Comparison of ENCODE assay signal across 1 cellular context in the genomic region with DNA sequence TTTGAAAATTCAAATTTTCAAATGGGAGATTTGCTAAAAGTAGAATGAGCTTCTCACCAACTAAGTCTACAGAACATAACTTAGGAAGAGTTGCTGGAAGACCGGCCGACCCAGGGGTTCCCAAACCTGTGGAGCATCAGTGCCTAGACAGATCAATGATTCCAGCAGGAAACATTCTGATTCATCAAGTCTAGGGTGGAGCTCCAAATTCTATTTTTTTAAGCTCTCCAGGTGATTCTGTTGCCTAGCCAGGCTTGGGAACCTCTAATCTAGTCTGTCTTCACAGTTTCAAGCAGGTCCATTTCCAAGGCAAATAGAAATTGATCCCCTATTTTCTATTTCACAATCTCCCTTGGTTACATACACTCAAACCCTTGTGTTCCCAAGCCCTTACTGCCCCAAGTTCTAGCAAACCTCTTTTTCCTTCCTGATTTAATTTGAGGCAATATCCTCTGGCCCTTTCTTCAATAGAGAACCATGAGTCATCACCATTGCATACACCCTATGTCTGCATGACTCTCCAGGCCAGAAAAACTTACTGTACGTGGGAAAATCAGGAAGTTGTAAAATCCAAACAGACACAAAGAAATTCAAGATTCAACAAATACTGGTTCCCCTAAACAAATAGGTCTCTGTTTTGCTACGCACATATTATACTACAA.
TF ChIP-seq lines count a peak whose summit lies in the region.

No MANE protein-coding gene starts in this region.

TF ChIP-seq in HEK293, 187 proteins besides CTCF, POLR2A, EP300 and RAD21 (continued from another document and continues in another):
- TF ChIP-seq, protein P1, sequence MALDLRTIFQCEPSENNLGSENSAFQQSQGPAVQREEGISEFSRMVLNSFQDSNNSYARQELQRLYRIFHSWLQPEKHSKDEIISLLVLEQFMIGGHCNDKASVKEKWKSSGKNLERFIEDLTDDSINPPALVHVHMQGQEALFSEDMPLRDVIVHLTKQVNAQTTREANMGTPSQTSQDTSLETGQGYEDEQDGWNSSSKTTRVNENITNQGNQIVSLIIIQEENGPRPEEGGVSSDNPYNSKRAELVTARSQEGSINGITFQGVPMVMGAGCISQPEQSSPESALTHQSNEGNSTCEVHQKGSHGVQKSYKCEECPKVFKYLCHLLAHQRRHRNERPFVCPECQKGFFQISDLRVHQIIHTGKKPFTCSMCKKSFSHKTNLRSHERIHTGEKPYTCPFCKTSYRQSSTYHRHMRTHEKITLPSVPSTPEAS (tag by site-specific recombination; IDR thresholded peaks at IDR 0.05), result 0 out of 2 replicates have a peak, but pooled peaks have one; percentile 28
- TF ChIP-seq ZNF169 (tag by site-specific recombination; IDR thresholded peaks at IDR 0.05), result no peak
- TF ChIP-seq BCL11A (tag by site-specific recombination; IDR thresholded peaks at IDR 0.05; ENCODE audit: low read depth), result no peak
- TF ChIP-seq ZNF175 (tag by site-specific recombination; IDR thresholded peaks at IDR 0.05), result no peak
- TF ChIP-seq ZNF624 (tag by site-specific recombination; IDR thresholded peaks at IDR 0.05), result no peak
- no peak for TF ChIP-seq ZNF521 (tag by site-specific recombination; IDR thresholded peaks at IDR 0.05)
- TF ChIP-seq ZNF426 (tag by site-specific recombination; IDR thresholded peaks at IDR 0.05), result no peak
- TF ChIP-seq ZNF350 (tag by site-specific recombination; IDR thresholded peaks at IDR 0.05), result no peak
- TF ChIP-seq ZNF561 (tag by site-specific recombination; IDR thresholded peaks at IDR 0.05; ENCODE audit: borderline replicate concordance), result no peak; the same call in 1 of the 2 replicates
- no peak for TF ChIP-seq ZNF600 (tag by site-specific recombination; IDR thresholded peaks at IDR 0.05)
- no peak for TF ChIP-seq ZNF133 (tag by site-specific recombination; IDR thresholded peaks at IDR 0.05)
- TF ChIP-seq, protein P2, sequence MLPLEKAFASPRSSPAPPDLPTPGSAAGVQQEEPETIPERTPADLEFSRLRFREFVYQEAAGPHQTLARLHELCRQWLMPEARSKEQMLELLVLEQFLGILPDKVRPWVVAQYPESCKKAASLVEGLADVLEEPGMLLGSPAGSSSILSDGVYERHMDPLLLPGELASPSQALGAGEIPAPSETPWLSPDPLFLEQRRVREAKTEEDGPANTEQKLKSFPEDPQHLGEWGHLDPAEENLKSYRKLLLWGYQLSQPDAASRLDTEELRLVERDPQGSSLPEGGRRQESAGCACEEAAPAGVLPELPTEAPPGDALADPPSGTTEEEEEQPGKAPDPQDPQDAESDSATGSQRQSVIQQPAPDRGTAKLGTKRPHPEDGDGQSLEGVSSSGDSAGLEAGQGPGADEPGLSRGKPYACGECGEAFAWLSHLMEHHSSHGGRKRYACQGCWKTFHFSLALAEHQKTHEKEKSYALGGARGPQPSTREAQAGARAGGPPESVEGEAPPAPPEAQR (tag by site-specific recombination; IDR thresholded peaks at IDR 0.05), result no peak
- TF ChIP-seq ZNF366 (tag by site-specific recombination; conservative IDR thresholded peaks at IDR 0.05), result peak; percentile 52
- TF ChIP-seq, protein P3, sequence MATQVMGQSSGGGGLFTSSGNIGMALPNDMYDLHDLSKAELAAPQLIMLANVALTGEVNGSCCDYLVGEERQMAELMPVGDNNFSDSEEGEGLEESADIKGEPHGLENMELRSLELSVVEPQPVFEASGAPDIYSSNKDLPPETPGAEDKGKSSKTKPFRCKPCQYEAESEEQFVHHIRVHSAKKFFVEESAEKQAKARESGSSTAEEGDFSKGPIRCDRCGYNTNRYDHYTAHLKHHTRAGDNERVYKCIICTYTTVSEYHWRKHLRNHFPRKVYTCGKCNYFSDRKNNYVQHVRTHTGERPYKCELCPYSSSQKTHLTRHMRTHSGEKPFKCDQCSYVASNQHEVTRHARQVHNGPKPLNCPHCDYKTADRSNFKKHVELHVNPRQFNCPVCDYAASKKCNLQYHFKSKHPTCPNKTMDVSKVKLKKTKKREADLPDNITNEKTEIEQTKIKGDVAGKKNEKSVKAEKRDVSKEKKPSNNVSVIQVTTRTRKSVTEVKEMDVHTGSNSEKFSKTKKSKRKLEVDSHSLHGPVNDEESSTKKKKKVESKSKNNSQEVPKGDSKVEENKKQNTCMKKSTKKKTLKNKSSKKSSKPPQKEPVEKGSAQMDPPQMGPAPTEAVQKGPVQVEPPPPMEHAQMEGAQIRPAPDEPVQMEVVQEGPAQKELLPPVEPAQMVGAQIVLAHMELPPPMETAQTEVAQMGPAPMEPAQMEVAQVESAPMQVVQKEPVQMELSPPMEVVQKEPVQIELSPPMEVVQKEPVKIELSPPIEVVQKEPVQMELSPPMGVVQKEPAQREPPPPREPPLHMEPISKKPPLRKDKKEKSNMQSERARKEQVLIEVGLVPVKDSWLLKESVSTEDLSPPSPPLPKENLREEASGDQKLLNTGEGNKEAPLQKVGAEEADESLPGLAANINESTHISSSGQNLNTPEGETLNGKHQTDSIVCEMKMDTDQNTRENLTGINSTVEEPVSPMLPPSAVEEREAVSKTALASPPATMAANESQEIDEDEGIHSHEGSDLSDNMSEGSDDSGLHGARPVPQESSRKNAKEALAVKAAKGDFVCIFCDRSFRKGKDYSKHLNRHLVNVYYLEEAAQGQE (tag by site-specific recombination; IDR thresholded peaks at IDR 0.05), result no peak
- no peak for TF ChIP-seq ZIC2 (tag by site-specific recombination; IDR thresholded peaks at IDR 0.05)
- no peak for TF ChIP-seq ZSCAN23 (tag by site-specific recombination; IDR thresholded peaks at IDR 0.05)
- TF ChIP-seq GFI1B (tag by site-specific recombination; IDR thresholded peaks at IDR 0.05), result 0 out of 2 replicates have a peak, but pooled peaks have one; percentile 5
- TF ChIP-seq ZNF16 (tag by site-specific recombination; IDR thresholded peaks at IDR 0.05; ENCODE audit: low read depth), result no peak
- TF ChIP-seq, protein P4, sequence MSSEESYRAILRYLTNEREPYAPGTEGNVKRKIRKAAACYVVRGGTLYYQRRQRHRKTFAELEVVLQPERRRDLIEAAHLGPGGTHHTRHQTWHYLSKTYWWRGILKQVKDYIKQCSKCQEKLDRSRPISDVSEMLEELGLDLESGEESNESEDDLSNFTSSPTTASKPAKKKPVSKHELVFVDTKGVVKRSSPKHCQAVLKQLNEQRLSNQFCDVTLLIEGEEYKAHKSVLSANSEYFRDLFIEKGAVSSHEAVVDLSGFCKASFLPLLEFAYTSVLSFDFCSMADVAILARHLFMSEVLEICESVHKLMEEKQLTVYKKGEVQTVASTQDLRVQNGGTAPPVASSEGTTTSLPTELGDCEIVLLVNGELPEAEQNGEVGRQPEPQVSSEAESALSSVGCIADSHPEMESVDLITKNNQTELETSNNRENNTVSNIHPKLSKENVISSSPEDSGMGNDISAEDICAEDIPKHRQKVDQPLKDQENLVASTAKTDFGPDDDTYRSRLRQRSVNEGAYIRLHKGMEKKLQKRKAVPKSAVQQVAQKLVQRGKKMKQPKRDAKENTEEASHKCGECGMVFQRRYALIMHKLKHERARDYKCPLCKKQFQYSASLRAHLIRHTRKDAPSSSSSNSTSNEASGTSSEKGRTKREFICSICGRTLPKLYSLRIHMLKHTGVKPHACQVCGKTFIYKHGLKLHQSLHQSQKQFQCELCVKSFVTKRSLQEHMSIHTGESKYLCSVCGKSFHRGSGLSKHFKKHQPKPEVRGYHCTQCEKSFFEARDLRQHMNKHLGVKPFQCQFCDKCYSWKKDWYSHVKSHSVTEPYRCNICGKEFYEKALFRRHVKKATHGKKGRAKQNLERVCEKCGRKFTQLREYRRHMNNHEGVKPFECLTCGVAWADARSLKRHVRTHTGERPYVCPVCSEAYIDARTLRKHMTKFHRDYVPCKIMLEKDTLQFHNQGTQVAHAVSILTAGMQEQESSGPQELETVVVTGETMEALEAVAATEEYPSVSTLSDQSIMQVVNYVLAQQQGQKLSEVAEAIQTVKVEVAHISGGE (tag by site-specific recombination; conservative IDR thresholded peaks at IDR 0.05; ENCODE audit: low read depth), result no peak
- no peak for TF ChIP-seq ZBTB7A (tag by site-specific recombination; IDR thresholded peaks at IDR 0.05; ENCODE audit: low read depth)
- TF ChIP-seq, protein P5, sequence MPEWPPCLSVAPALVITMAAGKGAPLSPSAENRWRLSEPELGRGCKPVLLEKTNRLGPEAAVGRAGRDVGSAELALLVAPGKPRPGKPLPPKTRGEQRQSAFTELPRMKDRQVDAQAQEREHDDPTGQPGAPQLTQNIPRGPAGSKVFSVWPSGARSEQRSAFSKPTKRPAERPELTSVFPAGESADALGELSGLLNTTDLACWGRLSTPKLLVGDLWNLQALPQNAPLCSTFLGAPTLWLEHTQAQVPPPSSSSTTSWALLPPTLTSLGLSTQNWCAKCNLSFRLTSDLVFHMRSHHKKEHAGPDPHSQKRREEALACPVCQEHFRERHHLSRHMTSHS (tag by site-specific recombination; IDR thresholded peaks at IDR 0.05), result no peak
- no peak for TF ChIP-seq ZBTB8A (tag by site-specific recombination; IDR thresholded peaks at IDR 0.05)
- TF ChIP-seq ZNF530 (tag by site-specific recombination; IDR thresholded peaks at IDR 0.05; ENCODE audit: low read depth), result no peak
- TF ChIP-seq ZNF19 (tag by site-specific recombination; IDR thresholded peaks at IDR 0.05; ENCODE audit: low read depth), result no peak
- TF ChIP-seq, protein P6, sequence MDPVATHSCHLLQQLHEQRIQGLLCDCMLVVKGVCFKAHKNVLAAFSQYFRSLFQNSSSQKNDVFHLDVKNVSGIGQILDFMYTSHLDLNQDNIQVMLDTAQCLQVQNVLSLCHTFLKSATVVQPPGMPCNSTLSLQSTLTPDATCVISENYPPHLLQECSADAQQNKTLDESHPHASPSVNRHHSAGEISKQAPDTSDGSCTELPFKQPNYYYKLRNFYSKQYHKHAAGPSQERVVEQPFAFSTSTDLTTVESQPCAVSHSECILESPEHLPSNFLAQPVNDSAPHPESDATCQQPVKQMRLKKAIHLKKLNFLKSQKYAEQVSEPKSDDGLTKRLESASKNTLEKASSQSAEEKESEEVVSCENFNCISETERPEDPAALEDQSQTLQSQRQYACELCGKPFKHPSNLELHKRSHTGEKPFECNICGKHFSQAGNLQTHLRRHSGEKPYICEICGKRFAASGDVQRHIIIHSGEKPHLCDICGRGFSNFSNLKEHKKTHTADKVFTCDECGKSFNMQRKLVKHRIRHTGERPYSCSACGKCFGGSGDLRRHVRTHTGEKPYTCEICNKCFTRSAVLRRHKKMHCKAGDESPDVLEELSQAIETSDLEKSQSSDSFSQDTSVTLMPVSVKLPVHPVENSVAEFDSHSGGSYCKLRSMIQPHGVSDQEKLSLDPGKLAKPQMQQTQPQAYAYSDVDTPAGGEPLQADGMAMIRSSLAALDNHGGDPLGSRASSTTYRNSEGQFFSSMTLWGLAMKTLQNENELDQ (tag by site-specific recombination; IDR thresholded peaks at IDR 0.05; ENCODE audit: low read depth), result no peak
- TF ChIP-seq OSR2 (tag by site-specific recombination; IDR thresholded peaks at IDR 0.05), result peak; percentile 45; the same call in 1 of the 2 replicates
- TF ChIP-seq KLF1 (tag by site-specific recombination; IDR thresholded peaks at IDR 0.05), result no peak
- no peak for TF ChIP-seq KLF9 (tag by site-specific recombination; IDR thresholded peaks at IDR 0.05; ENCODE audit: low read depth)
- TF ChIP-seq, protein P7, sequence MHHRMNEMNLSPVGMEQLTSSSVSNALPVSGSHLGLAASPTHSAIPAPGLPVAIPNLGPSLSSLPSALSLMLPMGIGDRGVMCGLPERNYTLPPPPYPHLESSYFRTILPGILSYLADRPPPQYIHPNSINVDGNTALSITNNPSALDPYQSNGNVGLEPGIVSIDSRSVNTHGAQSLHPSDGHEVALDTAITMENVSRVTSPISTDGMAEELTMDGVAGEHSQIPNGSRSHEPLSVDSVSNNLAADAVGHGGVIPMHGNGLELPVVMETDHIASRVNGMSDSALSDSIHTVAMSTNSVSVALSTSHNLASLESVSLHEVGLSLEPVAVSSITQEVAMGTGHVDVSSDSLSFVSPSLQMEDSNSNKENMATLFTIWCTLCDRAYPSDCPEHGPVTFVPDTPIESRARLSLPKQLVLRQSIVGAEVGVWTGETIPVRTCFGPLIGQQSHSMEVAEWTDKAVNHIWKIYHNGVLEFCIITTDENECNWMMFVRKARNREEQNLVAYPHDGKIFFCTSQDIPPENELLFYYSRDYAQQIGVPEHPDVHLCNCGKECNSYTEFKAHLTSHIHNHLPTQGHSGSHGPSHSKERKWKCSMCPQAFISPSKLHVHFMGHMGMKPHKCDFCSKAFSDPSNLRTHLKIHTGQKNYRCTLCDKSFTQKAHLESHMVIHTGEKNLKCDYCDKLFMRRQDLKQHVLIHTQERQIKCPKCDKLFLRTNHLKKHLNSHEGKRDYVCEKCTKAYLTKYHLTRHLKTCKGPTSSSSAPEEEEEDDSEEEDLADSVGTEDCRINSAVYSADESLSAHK (tag by site-specific recombination; IDR thresholded peaks at IDR 0.05), result peak; percentile 18; the same call in 1 of the 2 replicates
- TF ChIP-seq EGR2 (tag by site-specific recombination; IDR thresholded peaks at IDR 0.05; ENCODE audit: low read depth), result no peak
- TF ChIP-seq ZNF248 (tag by site-specific recombination; IDR thresholded peaks at IDR 0.05), result no peak
- no peak for TF ChIP-seq ZNF37A (tag by site-specific recombination; IDR thresholded peaks at IDR 0.05)
- no peak for TF ChIP-seq KLF10 (tag by site-specific recombination; IDR thresholded peaks at IDR 0.05)
- TF ChIP-seq, protein P8, sequence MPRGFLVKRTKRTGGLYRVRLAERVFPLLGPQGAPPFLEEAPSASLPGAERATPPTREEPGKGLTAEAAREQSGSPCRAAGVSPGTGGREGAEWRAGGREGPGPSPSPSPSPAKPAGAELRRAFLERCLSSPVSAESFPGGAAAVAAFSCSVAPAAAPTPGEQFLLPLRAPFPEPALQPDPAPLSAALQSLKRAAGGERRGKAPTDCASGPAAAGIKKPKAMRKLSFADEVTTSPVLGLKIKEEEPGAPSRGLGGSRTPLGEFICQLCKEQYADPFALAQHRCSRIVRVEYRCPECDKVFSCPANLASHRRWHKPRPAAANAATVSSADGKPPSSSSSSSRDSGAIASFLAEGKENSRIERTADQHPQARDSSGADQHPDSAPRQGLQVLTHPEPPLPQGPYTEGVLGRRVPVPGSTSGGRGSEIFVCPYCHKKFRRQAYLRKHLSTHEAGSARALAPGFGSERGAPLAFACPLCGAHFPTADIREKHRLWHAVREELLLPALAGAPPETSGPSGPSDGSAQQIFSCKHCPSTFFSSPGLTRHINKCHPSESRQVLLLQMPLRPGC (tag by site-specific recombination; IDR thresholded peaks at IDR 0.05), result peak; percentile 26; the same call in 1 of the 2 replicates
- peak; percentile 55; the same call in 1 of the 2 replicates for TF ChIP-seq HOXD13 (CRISPR knock-in tag; IDR thresholded peaks at IDR 0.05; ENCODE audit: borderline replicate concordance)
- TF ChIP-seq, protein P9, sequence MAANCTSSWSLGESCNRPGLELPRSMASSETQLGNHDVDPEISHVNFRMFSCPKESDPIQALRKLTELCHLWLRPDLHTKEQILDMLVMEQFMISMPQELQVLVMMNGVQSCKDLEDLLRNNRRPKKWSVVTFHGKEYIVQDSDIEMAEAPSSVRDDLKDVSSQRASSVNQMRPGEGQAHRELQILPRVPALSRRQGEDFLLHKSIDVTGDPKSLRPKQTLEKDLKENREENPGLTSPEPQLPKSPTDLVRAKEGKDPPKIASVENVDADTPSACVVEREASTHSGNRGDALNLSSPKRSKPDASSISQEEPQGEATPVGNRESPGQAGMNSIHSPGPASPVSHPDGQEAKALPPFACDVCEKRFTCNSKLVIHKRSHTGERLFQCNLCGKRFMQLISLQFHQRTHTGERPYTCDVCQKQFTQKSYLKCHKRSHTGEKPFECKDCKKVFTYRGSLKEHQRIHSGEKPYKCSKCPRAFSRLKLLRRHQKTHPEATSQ (tag by site-specific recombination; IDR thresholded peaks at IDR 0.05), result no peak
- TF ChIP-seq ZNF416 (tag by site-specific recombination; IDR thresholded peaks at IDR 0.05), result no peak
- no peak for TF ChIP-seq ZNF473 (tag by site-specific recombination; IDR thresholded peaks at IDR 0.05)
- TF ChIP-seq ZNF112 (tag by site-specific recombination; IDR thresholded peaks at IDR 0.05), result no peak
- TF ChIP-seq ZBTB21 (tag by site-specific recombination; IDR thresholded peaks at IDR 0.05), result peak; percentile 47; the same call in 1 of the 2 replicates
